In genomic region chr20:50521709-50522674, GRCh38 we compare ENCODE assay signal across 15 cellular contexts. TPM values are rescaled to one million over a fixed set of nuclear protein-coding genes. Genes with fewer than 3 reads are reported as not detected.
DNase-seq lines count a peak whose midpoint lies in the region; ATAC-seq and TF ChIP-seq lines count a peak whose summit lies in the region.
"Had no signal": no experiment of that assay in that cellular context is flagged by ENCODE, and none has a peak within 500 bp of the region (broad histone marks: within the 10 kb centered on the region; RNA-seq: fewer than 3 reads in every experiment).

No MANE protein-coding gene starts in this region.

- H3K36me3 Mint-ChIP-seq in T-helper 1 cell treated with Interleukin-12 subunit alpha and Interleukin-12 subunit beta and Interleukin-4 antibody, amounts not matched to agents 30 μg/mL and 1 μg/mL, for 36 hours (ENCODE audit: low read depth) = peaks cover 26% of the 10 kb centered on the region
- peaks cover 71% of the 10 kb centered on the region for H3K36me3 Mint-ChIP-seq in activated T-helper 17 cell treated with anti-CD3 and anti-CD28 coated beads, Interleukin-2, amount 50 U/mL, for 72 hours (ENCODE audit: low read depth)

- TF ChIP-seq CTCF in NB4 (IDR thresholded peaks at IDR 0.05; ENCODE audit: low read depth, low read length) (no peak), neutrophil (IDR thresholded peaks at IDR 0.05) (no peak), foreskin keratinocyte (conservative IDR thresholded peaks at IDR 0.05) (no peak)

- peak overlapping the region; percentile 50 for H3K27ac Mint-ChIP-seq in T-helper 1 cell treated with Interleukin-12 subunit alpha and Interleukin-12 subunit beta and Interleukin-4 antibody, amounts not matched to agents 30 μg/mL and 1 μg/mL, for 36 hours
- H3K27ac Mint-ChIP-seq in activated T-helper 17 cell treated with anti-CD3 and anti-CD28 coated beads, Interleukin-2, amount 50 U/mL, for 72 hours = peak overlapping the region; percentile 100

- no peak overlapping the region for H3K4me3 Mint-ChIP-seq in T-helper 1 cell treated with Interleukin-12 subunit alpha and Interleukin-12 subunit beta and Interleukin-4 antibody, amounts not matched to agents 30 μg/mL and 1 μg/mL, for 36 hours
- H3K4me3 Mint-ChIP-seq in activated T-helper 17 cell treated with anti-CD3 and anti-CD28 coated beads, Interleukin-2, amount 50 U/mL, for 72 hours = peak overlapping the region; percentile 97

- H3K9me3 ChIP-seq in neutrophil = no peaks in the 10 kb centered on the region
- H3K9me3 ChIP-seq: A549, heart right ventricle, left ventricle myocardium inferior, tibial nerve had no signal

- DNase-seq in T-helper 1 cell = no peak
- peak; percentile 58 for DNase-seq in NB4 (ENCODE audit: low read depth)
- no peak for DNase-seq in stimulated activated CD4-positive, alpha-beta T cell treated with anti-CD3 and anti-CD28 coated beads, Interleukin-4, amount 100 ng/mL, for 1 hour
- DNase-seq in foreskin keratinocyte = no peak
- DNase-seq: heart right ventricle, left ventricle myocardium inferior, NCI-H2171 had no signal

- peaks cover 94 to 99% of the 10 kb centered on the region in 2 experiments for H3K4me1 ChIP-seq in neutrophil (ENCODE audit: control insufficient read depth in 1 of 2, insufficient read depth in 1 of 2, low read depth in 1 of 2, low read length in 1 of 2)
- peaks cover 45% of the 10 kb centered on the region for H3K4me1 ChIP-seq in foreskin keratinocyte

- no peaks in the 10 kb centered on the region for H3K27me3 ChIP-seq in neutrophil
- H3K27me3 ChIP-seq in foreskin keratinocyte = no peaks in the 10 kb centered on the region
- H3K27me3 ChIP-seq: cardiac muscle cell, heart right ventricle, tibial nerve had no signal

- ATAC-seq in activated T-helper 17 cell treated with anti-CD3 and anti-CD28 coated beads, Interleukin-2, amount 50 U/mL, for 72 hours (replicated peaks) = no peak
- ATAC-seq in HG03025 (IDR thresholded peaks at IDR 0.05; ENCODE audit: low FRiP score, unreplicated experiment) = no peak
- no peak for ATAC-seq in foreskin keratinocyte
- ATAC-seq: A549 had no signal

- no peaks in the 10 kb centered on the region for H3K36me3 ChIP-seq in neutrophil
- H3K36me3 ChIP-seq: cardiac muscle cell, left ventricle myocardium inferior, tibial nerve had no signal

- H3K4me1 Mint-ChIP-seq in T-helper 1 cell treated with Interleukin-12 subunit alpha and Interleukin-12 subunit beta and Interleukin-4 antibody, amounts not matched to agents 30 μg/mL and 1 μg/mL, for 36 hours (ENCODE audit: low read depth) = peaks cover 55% of the 10 kb centered on the region
- peaks cover 44% of the 10 kb centered on the region for H3K4me1 Mint-ChIP-seq in activated T-helper 17 cell treated with anti-CD3 and anti-CD28 coated beads, Interleukin-2, amount 50 U/mL, for 72 hours

- no peaks in the 10 kb centered on the region for H3K27me3 Mint-ChIP-seq in T-helper 1 cell treated with Interleukin-12 subunit alpha and Interleukin-12 subunit beta and Interleukin-4 antibody, amounts not matched to agents 30 μg/mL and 1 μg/mL, for 36 hours (ENCODE audit: low read depth)
- no peaks in the 10 kb centered on the region for H3K27me3 Mint-ChIP-seq in activated T-helper 17 cell treated with anti-CD3 and anti-CD28 coated beads, Interleukin-2, amount 50 U/mL, for 72 hours

- no peak for TF ChIP-seq POLR2A in NB4 (IDR thresholded peaks at IDR 0.05; ENCODE audit: extremely low read depth, insufficient read length)

- no peak overlapping the region for H3K4me3 ChIP-seq in NB4 (ENCODE audit: low read depth, low read length)
- no peak overlapping the region for H3K4me3 ChIP-seq in neutrophil (ENCODE audit: low read depth in 1 of 2, low read length in 1 of 2)
- H3K4me3 ChIP-seq: A549, cardiac muscle cell, heart right ventricle, left ventricle myocardium inferior, skin epidermis, tibial nerve had no signal

- H3K27ac ChIP-seq in neutrophil = peak overlapping the region; percentile 80
- no peak overlapping the region for H3K27ac ChIP-seq in foreskin keratinocyte
- H3K27ac ChIP-seq: A549, cardiac muscle cell, left ventricle myocardium inferior, tibial nerve had no signal

- no peaks in the 10 kb centered on the region for H3K9me3 Mint-ChIP-seq in T-helper 1 cell treated with Interleukin-12 subunit alpha and Interleukin-12 subunit beta and Interleukin-4 antibody, amounts not matched to agents 30 μg/mL and 1 μg/mL, for 36 hours
- H3K9me3 Mint-ChIP-seq in activated T-helper 17 cell treated with anti-CD3 and anti-CD28 coated beads, Interleukin-2, amount 50 U/mL, for 72 hours = no peaks in the 10 kb centered on the region

RNA-seq across cellular contexts. Expression of gene PTPN1, which starts 11.8 kb away (rescaled TPM):
- 10 to 100 TPM; 68.3 to 77.1 TPM for total RNA-seq in activated T-helper 17 cell treated with anti-CD3 and anti-CD28 coated beads, Interleukin-2, amount 50 U/mL, for 72 hours
- total RNA-seq in foreskin keratinocyte = 74.3 and 80.5 TPM in 2 replicates
- 48.8 and 49.9 TPM in 2 replicates for polyA plus RNA-seq in foreskin keratinocyte
